Comparison of ENCODE assay signal across 21 cellular contexts in the genomic region with DNA sequence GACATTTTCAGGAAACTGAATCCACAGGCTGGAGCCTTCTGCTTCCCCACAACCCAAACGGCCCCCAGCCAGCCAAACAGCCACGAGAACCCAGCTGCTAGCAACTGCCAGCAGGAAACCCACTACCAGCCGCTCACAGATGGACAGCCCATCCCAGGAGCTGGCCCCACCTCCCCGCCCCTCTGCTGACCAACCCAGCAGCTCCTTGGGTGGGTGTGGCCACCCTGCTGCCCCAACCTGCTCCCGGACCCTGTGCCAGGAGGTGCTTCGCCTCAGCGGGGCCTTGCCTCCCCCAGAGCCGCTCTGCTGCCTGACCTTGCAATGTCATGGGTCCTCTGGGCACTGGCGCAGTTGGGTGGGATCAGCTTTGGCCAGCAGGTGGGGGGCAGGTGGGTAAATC. TPM values are rescaled to one million over a fixed set of nuclear protein-coding genes. Genes with fewer than 3 reads are reported as not detected.
DNase-seq lines count a peak whose midpoint lies in the region; ATAC-seq and TF ChIP-seq lines count a peak whose summit lies in the region.
"Had no signal": no experiment of that assay in that cellular context is flagged by ENCODE, and none has a peak within 500 bp of the region (broad histone marks: within the 10 kb centered on the region; RNA-seq: fewer than 3 reads in every experiment).

No MANE protein-coding gene starts in this region.

- no peak for ATAC-seq in GM19324 (IDR thresholded peaks at IDR 0.05; ENCODE audit: low FRiP score, unreplicated experiment)
- ATAC-seq: activated naive CD4-positive, alpha-beta T cell treated with anti-CD3 and anti-CD28 coated beads, Interleukin-2, amount 50 U/mL, for 72 hours; GM12878; heart right ventricle; Right ventricle myocardium inferior had no signal

- DNase-seq in ELF-1 (ENCODE audit: low read depth, low spot score) (peak; percentile 57), NB4 (ENCODE audit: low read depth) (peak; percentile 91), WERI-Rb-1 (peak; percentile 84), left kidney (ENCODE audit: low read depth, low spot score) (peak; percentile 74), CD14-positive monocyte (ENCODE audit: low spot score) (no peak), GM03348 (ENCODE audit: low spot score) (no peak)
- DNase-seq in stimulated activated CD4-positive, alpha-beta T cell treated with anti-CD3 and anti-CD28 coated beads, Interleukin-4, amount 100 ng/mL, for 24 hours = no peak
- DNase-seq: aorta, C1 segment of cervical spinal cord, heart right ventricle, NCI-H2107, NCI-H526 treated with DMSO at 0.1 percent for 48 hours had no signal

- H3K4me1 Mint-ChIP-seq in CD14-positive monocyte = peaks cover 10% of the 10 kb centered on the region
- H3K4me1 Mint-ChIP-seq: nephron had no signal

- no peaks in the 10 kb centered on the region for H3K27me3 ChIP-seq in WERI-Rb-1 (ENCODE audit: insufficient read depth, low read depth, severe bottlenecking)
- H3K27me3 ChIP-seq: dorsolateral prefrontal cortex had no signal

- intact Hi-C loops in CD14-positive monocyte (cut with micrococcal nuclease) = loop anchor here (5.0 kb wide), 1 partner anchor 108 kb away; a partner anchor contains a TSS

- H3K27me3 Mint-ChIP-seq in CD14-positive monocyte (ENCODE audit: low read depth in 3 of 3) = peaks cover 6 to 29% (median 10%) of the 10 kb centered on the region in 3 donors
- H3K27me3 Mint-ChIP-seq: progenitor cell of endocrine pancreas had no signal

- H3K4me3 ChIP-seq in NB4 (ENCODE audit: low read depth, low read length) = no peak overlapping the region
- H3K4me3 ChIP-seq in WERI-Rb-1 (ENCODE audit: low read depth, low read length) = no peak overlapping the region
- H3K4me3 ChIP-seq: dorsolateral prefrontal cortex, GM12878, heart right ventricle had no signal

- H3K9me3 ChIP-seq in WERI-Rb-1 (ENCODE audit: severe bottlenecking) = no peaks in the 10 kb centered on the region
- H3K9me3 ChIP-seq: heart right ventricle had no signal

- TF ChIP-seq CTCF in NB4 (IDR thresholded peaks at IDR 0.05; ENCODE audit: low read depth, low read length) (no peak), WERI-Rb-1 (IDR thresholded peaks at IDR 0.05; ENCODE audit: low read depth, low read length) (no peak), CD14-positive monocyte (IDR thresholded peaks at IDR 0.05) (no peak)

- H3K36me3 ChIP-seq in WERI-Rb-1 = no peaks in the 10 kb centered on the region
- H3K36me3 ChIP-seq: heart right ventricle had no signal

- peak; percentile 29 for TF ChIP-seq POLR2A in NB4 (IDR thresholded peaks at IDR 0.05; ENCODE audit: extremely low read depth, insufficient read length)

- H3K27ac Mint-ChIP-seq in CD14-positive monocyte = no peak overlapping the region
- H3K27ac Mint-ChIP-seq: activated naive CD4-positive, alpha-beta T cell treated with anti-CD3 and anti-CD28 coated beads, Interleukin-2, amount 50 U/mL, for 72 hours; nephron; progenitor cell of endocrine pancreas had no signal

- peaks cover 0 to 3% (median 0%) of the 10 kb centered on the region in 7 donors for H3K9me3 Mint-ChIP-seq in CD14-positive monocyte
- H3K9me3 Mint-ChIP-seq: nephron had no signal

- H3K36me3 Mint-ChIP-seq in CD14-positive monocyte = no peaks in the 10 kb centered on the region
- H3K36me3 Mint-ChIP-seq: activated naive CD4-positive, alpha-beta T cell treated with anti-CD3 and anti-CD28 coated beads, Interleukin-2, amount 50 U/mL, for 72 hours had no signal

- H3K4me3 Mint-ChIP-seq in CD14-positive monocyte = peak overlapping the region in 1 of 2 donors; percentile 65
- H3K4me3 Mint-ChIP-seq: central memory CD8-positive, alpha-beta T cell; nephron had no signal

- no peak overlapping the region for H3K27ac ChIP-seq in WERI-Rb-1
- H3K27ac ChIP-seq: epithelial cell of prostate, heart right ventricle had no signal

RNA-seq across cellular contexts. Expression of a gene that starts 8.2 kb away (rescaled TPM):
- not detected for polyA plus RNA-seq in CD14-positive monocyte
- polyA plus RNA-seq: aorta, GM12878 had no signal

RNA-seq across cellular contexts. Expression of a gene that starts 27.5 kb away (rescaled TPM):
- polyA plus RNA-seq in CD14-positive monocyte = 1 to 10 TPM in 1 of 2 donors, under 1 TPM in 1; 0.73 to 1.1 TPM

RNA-seq across cellular contexts. Expression of a gene that starts 42.1 kb away (rescaled TPM):
- polyA plus RNA-seq in CD14-positive monocyte = 10 to 100 TPM; 20.1 to 23.5 TPM

RNA-seq across cellular contexts. Expression of a gene that starts 43.2 kb away (rescaled TPM):
- 10 to 100 TPM; 45.0 to 47.4 TPM for polyA plus RNA-seq in CD14-positive monocyte

Comparison
In these comparisons a context has a peak if more than half of its experiments do, and no peak if none do; other contexts are left out.
1. DNase-seq: peak in ELF-1 (single experiment), NB4 (single experiment), WERI-Rb-1 (single experiment) and left kidney (single experiment); none in stimulated activated CD4-positive, alpha-beta T cell treated with anti-CD3 and anti-CD28 coated beads, Interleukin-4, amount 100 ng/mL, for 24 hours (single experiment), CD14-positive monocyte (single experiment) and GM03348 (single experiment).